Comparison of ENCODE assay signal across 21 cellular contexts in the genomic region with DNA sequence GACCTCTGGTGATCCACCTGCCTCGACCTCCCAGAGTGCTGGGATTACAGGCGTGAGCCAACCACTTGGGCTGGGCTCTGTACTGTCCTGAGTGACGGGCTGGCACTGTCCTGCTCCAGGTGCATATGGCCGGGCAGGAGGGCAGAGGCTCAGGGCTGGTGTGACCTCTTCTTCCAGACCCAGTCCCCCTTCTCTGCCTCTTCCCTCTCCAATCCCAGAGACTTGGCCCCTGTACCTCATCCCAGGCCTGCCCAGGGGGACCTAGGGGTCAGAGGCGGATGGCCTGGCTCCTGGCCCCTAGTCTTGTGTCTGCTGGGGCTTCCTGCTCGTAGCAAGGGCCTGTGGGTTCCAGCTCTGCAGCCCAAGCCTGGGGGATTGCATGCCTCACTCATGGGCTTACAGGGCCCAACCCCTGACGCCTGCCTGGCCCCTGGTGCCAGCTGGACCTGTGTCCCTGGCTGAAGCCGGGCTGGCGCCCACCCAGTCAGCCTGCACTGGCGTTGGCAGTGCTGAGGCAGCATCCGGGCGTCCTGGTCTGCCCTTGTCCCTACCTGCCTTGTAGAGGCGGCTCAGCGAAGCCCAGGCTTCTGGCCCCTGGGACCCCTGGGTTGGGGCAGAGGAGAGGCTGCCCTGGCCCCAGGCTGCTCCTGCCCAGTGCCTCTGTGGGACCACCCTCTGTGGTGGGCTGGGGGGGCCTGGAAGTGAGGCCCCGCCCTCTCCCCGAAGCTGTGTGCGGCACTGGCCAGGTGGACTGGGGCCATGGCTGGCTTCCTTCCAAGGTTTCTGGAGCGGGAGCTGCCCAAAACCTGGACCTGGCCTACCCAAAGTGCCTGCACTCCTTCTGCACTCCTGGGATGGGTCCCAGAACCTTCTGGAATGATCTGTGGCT. TPM values are rescaled to one million over a fixed set of nuclear protein-coding genes. Genes with fewer than 3 reads are reported as not detected.
DNase-seq lines count a peak whose midpoint lies in the region; ATAC-seq, FAIRE-seq and TF ChIP-seq lines count a peak whose summit lies in the region.
"Had no signal": no experiment of that assay in that cellular context is flagged by ENCODE, and none has a peak within 500 bp of the region (broad histone marks: within the 10 kb centered on the region; RNA-seq: fewer than 3 reads in every experiment).

No MANE protein-coding gene starts in this region.

- H3K4me1 Mint-ChIP-seq in activated T-helper 2 cell treated with anti-CD3 and anti-CD28 coated beads, Interferon-gamma antibody, Interleukin-2, Interleukin-4, amounts not matched to agents 10 μg/mL and 5 μg/mL and 100 μg/mL, durations not matched to agents 14 hours and 24 hours and 36 hours (ENCODE audit: low read depth) = peaks cover 5% of the 10 kb centered on the region

- H3K9me3 ChIP-seq in gastrocnemius medialis = no peaks in the 10 kb centered on the region
- H3K9me3 ChIP-seq: body of pancreas, esophagus muscularis mucosa, Peyer's patch, suprapubic skin had no signal

- in situ Hi-C loops in gastrocnemius medialis (cut with MboI; ENCODE audit: low sequenced_read_pairs in 4 of 4) = loop anchor here in 1 of 4 donors (25.0 kb wide), 1 partner anchor 133 kb away; no protein-coding TSS in a partner anchor

- no peak overlapping the region for H3K4me3 ChIP-seq in gastrocnemius medialis
- H3K4me3 ChIP-seq: body of pancreas, dorsolateral prefrontal cortex, esophagus muscularis mucosa, GM23338, neural progenitor cell, Peyer's patch, suprapubic skin had no signal

- no peak overlapping the region for H3K27ac Mint-ChIP-seq in activated T-helper 2 cell treated with anti-CD3 and anti-CD28 coated beads, Interferon-gamma antibody, Interleukin-2, Interleukin-4, amounts not matched to agents 10 μg/mL and 5 μg/mL and 100 μg/mL, durations not matched to agents 14 hours and 24 hours and 36 hours
- H3K27ac Mint-ChIP-seq: activated naive CD4-positive, alpha-beta T cell treated with anti-CD3 and anti-CD28 coated beads, Interleukin-2, amount 50 U/mL, for 24 hours; GM23338; neural progenitor cell had no signal

- TF ChIP-seq POLR2A in GM12892 (IDR thresholded peaks at IDR 0.05; ENCODE audit: low read depth, low read length) = no peak
- no peak for TF ChIP-seq POLR2A in gastrocnemius medialis (IDR thresholded peaks at IDR 0.05)

- FAIRE-seq in GM12892 (lab: Jason Lieb, UNC) = no peak
- FAIRE-seq: TTC549 had no signal

- H3K4me3 Mint-ChIP-seq in activated T-helper 2 cell treated with anti-CD3 and anti-CD28 coated beads, Interferon-gamma antibody, Interleukin-2, Interleukin-4, amounts not matched to agents 10 μg/mL and 5 μg/mL and 100 μg/mL, durations not matched to agents 14 hours and 24 hours and 36 hours (ENCODE audit: low read depth) = no peak overlapping the region
- H3K4me3 Mint-ChIP-seq: activated naive CD4-positive, alpha-beta T cell treated with anti-CD3 and anti-CD28 coated beads, Interleukin-2, amount 50 U/mL, for 24 hours; GM23338; neural progenitor cell had no signal

- H3K9me3 Mint-ChIP-seq in activated T-helper 2 cell treated with anti-CD3 and anti-CD28 coated beads, Interferon-gamma antibody, Interleukin-2, Interleukin-4, amounts not matched to agents 10 μg/mL and 5 μg/mL and 100 μg/mL, durations not matched to agents 14 hours and 24 hours and 36 hours = no peaks in the 10 kb centered on the region
- H3K9me3 Mint-ChIP-seq: activated naive CD4-positive, alpha-beta T cell treated with anti-CD3 and anti-CD28 coated beads, Interleukin-2, amount 50 U/mL, for 24 hours; neural progenitor cell had no signal

- H3K27me3 Mint-ChIP-seq in activated T-helper 2 cell treated with anti-CD3 and anti-CD28 coated beads, Interferon-gamma antibody, Interleukin-2, Interleukin-4, amounts not matched to agents 10 μg/mL and 5 μg/mL and 100 μg/mL, durations not matched to agents 14 hours and 24 hours and 36 hours (ENCODE audit: low read depth) = no peaks in the 10 kb centered on the region
- H3K27me3 Mint-ChIP-seq: activated naive CD4-positive, alpha-beta T cell treated with anti-CD3 and anti-CD28 coated beads, Interleukin-2, amount 50 U/mL, for 24 hours had no signal

- TF ChIP-seq CTCF in gastrocnemius medialis (IDR thresholded peaks at IDR 0.05 in 4 of 5, conservative IDR thresholded peaks at IDR 0.05 in 1 of 5) = no peak

- H3K27ac ChIP-seq in gastrocnemius medialis = peak overlapping the region; percentile 24 to 81 (median 44)
- H3K27ac ChIP-seq: body of pancreas, esophagus muscularis mucosa, neural progenitor cell, Peyer's patch had no signal

- H3K36me3 Mint-ChIP-seq in activated T-helper 2 cell treated with anti-CD3 and anti-CD28 coated beads, Interferon-gamma antibody, Interleukin-2, Interleukin-4, amounts not matched to agents 10 μg/mL and 5 μg/mL and 100 μg/mL, durations not matched to agents 14 hours and 24 hours and 36 hours (ENCODE audit: low read depth) = no peaks in the 10 kb centered on the region
- H3K36me3 Mint-ChIP-seq: activated naive CD4-positive, alpha-beta T cell treated with anti-CD3 and anti-CD28 coated beads, Interleukin-2, amount 50 U/mL, for 24 hours; neural progenitor cell had no signal

- no peaks in the 10 kb centered on the region for H3K36me3 ChIP-seq in gastrocnemius medialis
- H3K36me3 ChIP-seq: neural progenitor cell had no signal

- DNase-seq in GM12892 (ENCODE audit: insufficient read length) (peak; percentile 10), left lobe of liver (ENCODE audit: low spot score) (peak; percentile 97), gastrocnemius medialis (peak; percentile 11 to 79), amygdala (lab: John Stamatoyannopoulos, UW) (no peak), DMS53 treated with DMSO at 0.1 percent for 48 hours (lab: John Stamatoyannopoulos, UW; ENCODE audit: unreplicated experiment) (no peak)
- peak; percentile 9 for DNase-seq in activated T-helper 2 cell treated with anti-CD3 and anti-CD28 coated beads, Interferon-gamma antibody, Interleukin-2, Interleukin-4, amounts not matched to agents 10 μg/mL and 5 μg/mL and 100 μg/mL, durations not matched to agents 14 hours and 24 hours and 36 hours (ENCODE audit: low spot score)
- DNase-seq in activated CD4-positive, CD25-positive, alpha-beta regulatory T cell treated with anti-CD3 and anti-CD28 coated beads, Interleukin-2, amount 50 U/mL, for 72 hours = no peak
- DNase-seq: activated CD4-positive, alpha-beta T cell treated with anti-CD3 and anti-CD28 coated beads, Interleukin-2, amount 50 U/mL, for 1 hour; Kasumi-1; NCI-H1105 treated with DMSO at 0.1 percent for 48 hours; NCI-H2171; stimulated activated CD4-positive, alpha-beta T cell treated with anti-CD3 and anti-CD28 coated beads, Interleukin-4, amount 100 ng/mL, for 4 hours had no signal

- ATAC-seq in left lobe of liver (peak; percentile 37), gastrocnemius medialis (peak in 1 of 2 donors; percentile 9)
- ATAC-seq: body of pancreas, GM23338 had no signal

- H3K4me1 ChIP-seq in gastrocnemius medialis = peaks cover 8 to 21% of the 10 kb centered on the region in 2 donors
- H3K4me1 ChIP-seq: neural progenitor cell had no signal

- H3K27me3 ChIP-seq in gastrocnemius medialis = no peaks in the 10 kb centered on the region
- H3K27me3 ChIP-seq: body of pancreas, dorsolateral prefrontal cortex, esophagus muscularis mucosa, neural progenitor cell, Peyer's patch, suprapubic skin had no signal

- intact Hi-C loops in activated T-helper 2 cell treated with anti-CD3 and anti-CD28 coated beads, Interferon-gamma antibody, Interleukin-2, Interleukin-4, amounts not matched to agents 10 μg/mL and 5 μg/mL and 100 μg/mL, durations not matched to agents 14 hours and 24 hours and 36 hours (cut with micrococcal nuclease) = no loop called here
- intact Hi-C loops in gastrocnemius medialis (cut with DNase I; ENCODE audit: low total_unique reads) = loop anchor here (10.0 kb wide), 1 partner anchor 331 kb away; the partner anchor contains the start of gene JAG2

RNA-seq across cellular contexts. Expression of gene TEDC1, which starts 4.3 kb away (rescaled TPM):
- 2.0 TPM for polyA plus RNA-seq in GM12892 (2012; ENCODE audit: missing spikeins)
- total RNA-seq in activated T-helper 2 cell treated with anti-CD3 and anti-CD28 coated beads, Interferon-gamma antibody, Interleukin-2, Interleukin-4, amounts not matched to agents 10 μg/mL and 5 μg/mL and 100 μg/mL, durations not matched to agents 14 hours and 24 hours and 36 hours = 38.2 and 42.6 TPM in 2 replicates
- total RNA-seq in left lobe of liver (10.6 TPM), gastrocnemius medialis (1 to 10 TPM in 2 of 4 donors, under 1 TPM in 2; 0.97 to 4.2 (median 2.2) TPM)

RNA-seq across cellular contexts. Expression of gene CRIP1, which starts 8.7 kb away (rescaled TPM):
- polyA plus RNA-seq in GM12892 (2012; ENCODE audit: missing spikeins) = 378 TPM
- total RNA-seq in activated T-helper 2 cell treated with anti-CD3 and anti-CD28 coated beads, Interferon-gamma antibody, Interleukin-2, Interleukin-4, amounts not matched to agents 10 μg/mL and 5 μg/mL and 100 μg/mL, durations not matched to agents 14 hours and 24 hours and 36 hours = 156 and 185 TPM in 2 replicates
- total RNA-seq in left lobe of liver = 3.2 TPM
- total RNA-seq in gastrocnemius medialis = 1 to 10 TPM; 2.6 to 7.6 (median 5.3) TPM

RNA-seq across cellular contexts. Expression of gene CRIP2, which starts 20.7 kb away (rescaled TPM):
- polyA plus RNA-seq in GM12892 (2012; ENCODE audit: missing spikeins) = not detected
- total RNA-seq in activated T-helper 2 cell treated with anti-CD3 and anti-CD28 coated beads, Interferon-gamma antibody, Interleukin-2, Interleukin-4, amounts not matched to agents 10 μg/mL and 5 μg/mL and 100 μg/mL, durations not matched to agents 14 hours and 24 hours and 36 hours = 0.16 and 0.55 TPM in 2 replicates
- 23.8 TPM for total RNA-seq in left lobe of liver
- total RNA-seq in gastrocnemius medialis = 10 to 100 TPM; 31.4 to 47.1 (median 38.8) TPM

RNA-seq across cellular contexts. Expression of gene TMEM121, which starts 31.0 kb away (rescaled TPM):
- not detected for polyA plus RNA-seq in GM12892 (2012; ENCODE audit: missing spikeins)
- total RNA-seq in activated T-helper 2 cell treated with anti-CD3 and anti-CD28 coated beads, Interferon-gamma antibody, Interleukin-2, Interleukin-4, amounts not matched to agents 10 μg/mL and 5 μg/mL and 100 μg/mL, durations not matched to agents 14 hours and 24 hours and 36 hours = 8.2 and 9.6 TPM in 2 replicates
- 4.4 TPM for total RNA-seq in left lobe of liver
- total RNA-seq in gastrocnemius medialis = 1 to 10 TPM in 2 of 4 donors, not detected in 2; 1.1 to 1.2 TPM

Comparison
In these comparisons a context has a peak if more than half of its experiments do, and no peak if none do; other contexts are left out.
1. DNase-seq: peak in GM12892 (single experiment), activated T-helper 2 cell treated with anti-CD3 and anti-CD28 coated beads, Interferon-gamma antibody, Interleukin-2, Interleukin-4, amounts not matched to agents 10 μg/mL and 5 μg/mL and 100 μg/mL, durations not matched to agents 14 hours and 24 hours and 36 hours (single experiment), left lobe of liver (single experiment) and gastrocnemius medialis (2 of 2); none in amygdala (0 of 56), DMS53 treated with DMSO at 0.1 percent for 48 hours (single experiment) and activated CD4-positive, CD25-positive, alpha-beta regulatory T cell treated with anti-CD3 and anti-CD28 coated beads, Interleukin-2, amount 50 U/mL, for 72 hours (single experiment).
2. RNA of gene CRIP1, which starts 8.7 kb away (total RNA-seq): 156 to 185 TPM in activated T-helper 2 cell treated with anti-CD3 and anti-CD28 coated beads, Interferon-gamma antibody, Interleukin-2, Interleukin-4, amounts not matched to agents 10 μg/mL and 5 μg/mL and 100 μg/mL, durations not matched to agents 14 hours and 24 hours and 36 hours; 2.6 to 7.6 TPM in gastrocnemius medialis and 3.2 TPM in left lobe of liver (single experiment); every median in the first group is over 10 times any median in the second.
3. RNA of gene CRIP2, which starts 20.7 kb away (total RNA-seq): 31.4 to 47.1 TPM in gastrocnemius medialis and 23.8 TPM in left lobe of liver (single experiment); 0.16 to 0.55 TPM in activated T-helper 2 cell treated with anti-CD3 and anti-CD28 coated beads, Interferon-gamma antibody, Interleukin-2, Interleukin-4, amounts not matched to agents 10 μg/mL and 5 μg/mL and 100 μg/mL, durations not matched to agents 14 hours and 24 hours and 36 hours; every median in the first group is over 10 times any median in the second.